In genomic region chr10:102611514-102612095, GRCh38 we compare ENCODE assay signal across 14 cellular contexts. TPM values are rescaled to one million over a fixed set of nuclear protein-coding genes. Genes with fewer than 3 reads are reported as not detected.
DNase-seq lines count a peak whose midpoint lies in the region; ATAC-seq and TF ChIP-seq lines count a peak whose summit lies in the region.
"Had no signal": no experiment of that assay in that cellular context is flagged by ENCODE, and none has a peak within 500 bp of the region (broad histone marks: within the 10 kb centered on the region; RNA-seq: fewer than 3 reads in every experiment).

No MANE protein-coding gene starts in this region.

- H3K4me3 ChIP-seq in mammary epithelial cell (replicated peaks in 1 of 3; ENCODE audit: insufficient read depth in 1 of 3, low read depth in 2 of 3, low read length in 3 of 3) = no peak overlapping the region
- H3K4me3 ChIP-seq in breast epithelium = no peak overlapping the region
- H3K4me3 ChIP-seq in mesodermal cell (ENCODE audit: extremely low read depth, insufficient read depth, low read length, poor library complexity, severe bottlenecking) = no peak overlapping the region
- no peak overlapping the region for H3K4me3 ChIP-seq in upper lobe of left lung

- no peaks in the 10 kb centered on the region for H3K27me3 ChIP-seq in mammary epithelial cell (ENCODE audit: insufficient read depth, low read length)
- H3K27me3 ChIP-seq in breast epithelium = no peaks in the 10 kb centered on the region
- H3K27me3 ChIP-seq in upper lobe of left lung = no peaks in the 10 kb centered on the region
- H3K27me3 ChIP-seq: neutrophil had no signal

- H3K4me3 Mint-ChIP-seq in brain = no peak overlapping the region

- TF ChIP-seq POLR2A in breast epithelium (IDR thresholded peaks at IDR 0.05) = no peak
- no peak for TF ChIP-seq POLR2A in upper lobe of left lung (IDR thresholded peaks at IDR 0.05)

- peaks cover 6% of the 10 kb centered on the region for H3K36me3 Mint-ChIP-seq in brain

- no peaks in the 10 kb centered on the region for H4K20me1 ChIP-seq in mammary epithelial cell (ENCODE audit: insufficient read depth, low read length)

- TF ChIP-seq EP300 in upper lobe of left lung (IDR thresholded peaks at IDR 0.05) = no peak

- peak overlapping the region; percentile 23 to 96 (median 91) for H3K27ac Mint-ChIP-seq in brain

- H3K27me3 Mint-ChIP-seq in brain = no peaks in the 10 kb centered on the region

- ATAC-seq in upper lobe of left lung (ENCODE audit: low FRiP score in 2 of 2) (no peak), GM18873 (IDR thresholded peaks at IDR 0.05; ENCODE audit: low FRiP score, unreplicated experiment) (no peak)
- ATAC-seq: HepG2 had no signal

- H3K4me1 ChIP-seq in mammary epithelial cell (ENCODE audit: insufficient read depth, low read length) (peaks cover 13% of the 10 kb centered on the region), breast epithelium (no peaks in the 10 kb centered on the region), mesodermal cell (ENCODE audit: control insufficient read depth, insufficient read depth, low read length, poor library complexity, severe bottlenecking) (peaks cover 55% of the 10 kb centered on the region), upper lobe of left lung (peaks cover 29 to 60% (median 41%) of the 10 kb centered on the region in 4 donors)

- DNase-seq in mammary epithelial cell = peak; percentile 33
- DNase-seq in breast epithelium (ENCODE audit: low spot score in 2 of 2) = no peak
- no peak for DNase-seq in upper lobe of left lung
- DNase-seq in hippocampal formation (lab: John Stamatoyannopoulos, UW) = no peak
- no peak for DNase-seq in posterior vena cava (ENCODE audit: low spot score)
- DNase-seq: ACHN, NCI-H2029 treated with DMSO at 0.1 percent for 48 hours, OCI-M1 had no signal

- in situ Hi-C loops in mammary epithelial cell (cut with MboI; ENCODE audit: low sequenced_read_pairs in 2 of 2) = no loop called here

- 85% methylated on average over 4 of the region's 4 CpGs for WGBS in mammary epithelial cell (ENCODE audit: low coverage, missing lambda C conversion rate)
- WGBS in mesodermal cell (ENCODE audit: insufficient coverage in 2 of 2), 2 experiments = 83 to 94% methylated on average over 2 of the region's 4 CpGs
- WGBS in upper lobe of left lung, 2 donors = 68 to 82% methylated on average over 4 of the region's 4 CpGs

- dilution Hi-C loops in mammary epithelial cell (cut with HindIII; ENCODE audit: low sequenced_read_pairs) = no loop called here

- H3K36me3 ChIP-seq in mammary epithelial cell (ENCODE audit: insufficient read depth, low read length) (no peaks in the 10 kb centered on the region), breast epithelium (no peaks in the 10 kb centered on the region), mesodermal cell (ENCODE audit: control insufficient read depth, insufficient read depth, low read length) (peaks cover 41% of the 10 kb centered on the region), upper lobe of left lung (peaks cover 0 to 16% (median 8%) of the 10 kb centered on the region in 4 donors)

- TF ChIP-seq CTCF in mammary epithelial cell (conservative IDR thresholded peaks at IDR 0.05 in 1 of 2, IDR thresholded peaks at IDR 0.05 in 1 of 2; ENCODE audit: extremely low read depth in 1 of 2, insufficient read depth in 1 of 2, low read depth in 1 of 2, low read length in 2 of 2) (no peak), breast epithelium (IDR thresholded peaks at IDR 0.05) (no peak), brain (conservative IDR thresholded peaks at IDR 0.05) (no peak), upper lobe of left lung (IDR thresholded peaks at IDR 0.05) (no peak)

- CTCF ChIA-PET in mammary epithelial cell (lab: Charles Lee; ENCODE audit: low non-redundant PET) = interaction anchor here (0.7 kb wide), 2 partner anchors 133 to 466 kb away, joined by 4 read pairs; no protein-coding TSS in a partner anchor

- H3K9me3 ChIP-seq in mammary epithelial cell (replicated peaks; ENCODE audit: insufficient read depth, low read length) = no peaks in the 10 kb centered on the region
- no peaks in the 10 kb centered on the region for H3K9me3 ChIP-seq in breast epithelium
- no peaks in the 10 kb centered on the region for H3K9me3 ChIP-seq in mesodermal cell (ENCODE audit: control insufficient read depth, low read length)
- no peaks in the 10 kb centered on the region for H3K9me3 ChIP-seq in upper lobe of left lung
- H3K9me3 ChIP-seq: neutrophil had no signal

- H3K4me2 ChIP-seq in mammary epithelial cell (ENCODE audit: insufficient read depth, low read depth, low read length) = no peak overlapping the region

- H3K4me1 Mint-ChIP-seq in brain = peaks cover 57% of the 10 kb centered on the region

- no peaks in the 10 kb centered on the region for H3K79me2 ChIP-seq in mammary epithelial cell (ENCODE audit: insufficient read depth, low read length)

- no peak overlapping the region for H3K9ac ChIP-seq in mammary epithelial cell (ENCODE audit: insufficient read depth, low read length)

- BruUV-seq in mammary epithelial cell (replicated peaks; lab: Mats Ljungman, UMichigan) = no TSS peak

- H3K27ac ChIP-seq in mammary epithelial cell (ENCODE audit: insufficient read depth, low read depth, low read length) (no peak overlapping the region), breast epithelium (peak overlapping the region in 1 of 2 donors; percentile 20), mesodermal cell (ENCODE audit: low read depth, low read length, severe bottlenecking) (peak overlapping the region; percentile 51), upper lobe of left lung (peak overlapping the region in 3 of 4 donors; percentile 46 to 60 (median 57))
- H3K27ac ChIP-seq: neutrophil, VCaP had no signal

- no peaks in the 10 kb centered on the region for H3K9me3 Mint-ChIP-seq in brain

- intact Hi-C loops in mammary epithelial cell (cut with micrococcal nuclease) = no loop called here
- intact Hi-C loops in breast epithelium (cut with DNase I; ENCODE audit: low total_unique reads) = no loop called here
- intact Hi-C loops in posterior vena cava (cut with DNase I) = no loop called here

- no peak overlapping the region for H2AFZ ChIP-seq in mammary epithelial cell (ENCODE audit: low read depth, low read length)

RNA-seq across cellular contexts. Expression of gene TRIM8, which starts 32.7 kb away (rescaled TPM):
- total RNA-seq in mammary epithelial cell (10 to 100 TPM; 36.8 to 87.0 TPM), breast epithelium (100 to 1,000 TPM in 1 of 3 donors, 10 to 100 TPM in 2; 74.6 to 128 (median 88.8) TPM), upper lobe of left lung (100 to 1,000 TPM; 162 to 279 (median 177) TPM), posterior vena cava (100 to 1,000 TPM; 122 to 125 TPM)
- polyA plus RNA-seq in mammary epithelial cell (61.1 TPM), brain (ENCODE audit: insufficient read depth, low read depth, low replicate concordance) (97.4 TPM)
- polyA minus RNA-seq in mammary epithelial cell = 82.4 TPM
- polyA plus RNA-seq in mesodermal cell (2013, experiment 1 of 2) = 138 TPM
- 118 TPM for polyA plus RNA-seq in mesodermal cell (2013, experiment 2 of 2)
